In the genomic region with DNA sequence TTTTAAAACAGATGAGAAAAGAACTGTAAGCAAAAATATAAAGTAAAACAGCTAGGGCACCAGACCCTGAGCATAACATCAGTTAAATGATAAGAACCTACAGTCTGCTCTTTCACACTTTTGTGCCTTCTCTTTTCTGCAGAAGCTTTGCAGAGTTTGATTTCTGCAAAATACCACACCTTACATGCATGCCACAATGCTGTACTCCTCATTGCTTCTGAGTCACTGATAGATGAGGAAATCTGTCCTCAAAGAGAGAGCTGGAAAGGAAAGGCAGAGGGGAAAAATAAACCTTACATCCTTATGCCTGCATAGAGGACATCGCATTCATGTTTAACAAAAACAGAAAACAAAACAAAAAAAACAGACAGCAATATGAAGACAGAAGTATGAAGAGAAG, we compare ENCODE assay signal across 22 cellular contexts.
"Had no signal": no experiment of that assay in that cellular context is flagged by ENCODE, and none has a peak within 500 bp of the region (broad histone marks: within the 10 kb centered on the region; RNA-seq: fewer than 3 reads in every experiment).

No MANE protein-coding gene starts in this region.

- ATAC-seq: activated T-cell treated with anti-CD3 and anti-CD28 coated beads, Interleukin-2, amount 50 U/mL, for 4 hours; esophagus mucosa; heart right ventricle; left lobe of liver; naive thymus-derived CD8-positive, alpha-beta T cell; stimulated activated memory B cell treated with anti-CD40 and anti-IgM and Interleukin-4, amounts not matched to agents 10 μg/mL and 1 μg/mL and 100 μg/mL, for 72 hours; WTC11 had no signal

- H3K4me3 ChIP-seq: cardiac muscle cell, heart right ventricle, lung, sigmoid colon, smooth muscle cell, stomach, vagina had no signal

- DNase-seq: activated CD4-positive, alpha-beta T cell treated with anti-CD3 and anti-CD28 coated beads, Interleukin-2, amount 50 U/mL, for 48 hours; activated CD8-positive, alpha-beta memory T cell treated with anti-CD3 and anti-CD28 coated beads, Interleukin-2, amount 50 U/mL, for 48 hours; activated naive CD4-positive, alpha-beta T cell treated with Interleukin-2 at 50 U/mL for 16 hours; activated naive CD8-positive, alpha-beta T cell treated with anti-CD3 and anti-CD28 coated beads for 36 hours; activated T-cell treated with anti-CD3 and anti-CD28 coated beads, Interleukin-2, amount 50 U/mL, for 4 hours; amygdala; effector memory CD4-positive, alpha-beta T cell; heart right ventricle; naive thymus-derived CD8-positive, alpha-beta T cell; retina; sigmoid colon; stimulated activated CD4-positive, alpha-beta T cell treated with anti-CD3 and anti-CD28 coated beads, Interleukin-15, amount 100 ng/mL, for 24 hours; stomach; T1000 had no signal

- H3K36me3 ChIP-seq: cardiac muscle cell, heart right ventricle, sigmoid colon, stomach, vagina had no signal

- H3K4me1 ChIP-seq: heart right ventricle, sigmoid colon, stomach, vagina had no signal

- H3K27me3 ChIP-seq: cardiac muscle cell, heart right ventricle, sigmoid colon, stomach, vagina had no signal

- H3K9me3 ChIP-seq: heart right ventricle, sigmoid colon, stomach, vagina had no signal
